Comparison of ENCODE assay signal across 8 cellular contexts in genomic region chr10:94362360-94363250, GRCh38. TPM values are rescaled to one million over a fixed set of nuclear protein-coding genes. Genes with fewer than 3 reads are reported as not detected.
DNase-seq lines count a peak whose midpoint lies in the region; ATAC-seq and TF ChIP-seq lines count a peak whose summit lies in the region.

TSS of gene NOC3L (minus strand) at chr10:94362939. CDS start at chr10:94362838, 101 bp downstream.

- intact Hi-C loops in activated CD4-positive, alpha-beta T cell treated with anti-CD3 and anti-CD28 coated beads for 36 hours (cut with DNase I, micrococcal nuclease): loop anchor here (1.0 to 5.0 kb wide), 12 partner anchors 40 to 1515 kb away; partner anchors contain the start of genes FRA10AC1 (in 2 of the 2), HELLS (in 2 of the 2), TBC1D12 (in 2 of the 2) and EXOC6 (in 1 of the 2)

- H3K9me3 ChIP-seq in BE2C: no peaks in the 10 kb centered on the region; the same call in 1 of the 2 replicates

- no peaks in the 10 kb centered on the region for H3K9me3 Mint-ChIP-seq in activated CD4-positive, alpha-beta T cell treated with anti-CD3 and anti-CD28 coated beads for 36 hours (ENCODE audit: low read depth)

- peak within 1 kb of the TSS; percentile 67 for H3K27ac ChIP-seq in cingulate gyrus (ENCODE audit: low read depth, low read length)

- H3K4me3 ChIP-seq in BE2C (ENCODE audit: low read depth, low read length): peak within 1 kb of the TSS; percentile 97

- peak within 1 kb of the TSS; percentile 93 for H3K27ac Mint-ChIP-seq in activated CD4-positive, alpha-beta T cell treated with anti-CD3 and anti-CD28 coated beads for 36 hours

- H3K27me3 ChIP-seq in BE2C: no peaks in the 10 kb centered on the region

- peak; percentile 89 for TF ChIP-seq POLR2A in GM19099 (IDR thresholded peaks at IDR 0.05; ENCODE audit: extremely low read depth, insufficient read length, low read depth)

- H3K4me1 Mint-ChIP-seq in activated CD4-positive, alpha-beta T cell treated with anti-CD3 and anti-CD28 coated beads for 36 hours: peaks cover 27% of the 10 kb centered on the region

- H3K4me1 ChIP-seq in BE2C: no peaks in the 10 kb centered on the region

- peaks cover 15% of the 10 kb centered on the region for H3K36me3 ChIP-seq in BE2C

- DNase-seq in BE2C (peak; percentile 96), NCI-H510A treated with DMSO at 0.1 percent for 48 hours (lab: John Stamatoyannopoulos, UW) (peak; percentile 89), kidney glomerular epithelial cell (lab: John Stamatoyannopoulos, UW) (peak; percentile 87)
- peak; percentile 98 for DNase-seq in activated CD4-positive, alpha-beta T cell treated with anti-CD3 and anti-CD28 coated beads for 36 hours
- peak; percentile 78 to 96 for DNase-seq in stimulated activated CD4-positive, alpha-beta T cell treated with anti-CD3 and anti-CD28 coated beads, Interleukin-1b, Interleukin-23, amount 100 ng/mL, for 1 hour (ENCODE audit: low read depth in 2 of 2)

- POLR2A ChIA-PET in activated CD4-positive, alpha-beta T cell treated with anti-CD3 and anti-CD28 coated beads for 36 hours (lab: Charles Lee): interaction anchor here (0.7 to 0.9 kb wide), 4 partner anchors 12 to 1754 kb away, joined by 3 to 5 read pairs (median 3); no protein-coding TSS in a partner anchor

- H3K36me3 Mint-ChIP-seq in activated CD4-positive, alpha-beta T cell treated with anti-CD3 and anti-CD28 coated beads for 36 hours (ENCODE audit: low read depth): peaks cover 37% of the 10 kb centered on the region

- peak; percentile 100 for ATAC-seq in HG03432 (IDR thresholded peaks at IDR 0.05; ENCODE audit: unreplicated experiment)
- peak; percentile 98 for ATAC-seq in activated CD4-positive, alpha-beta T cell treated with anti-CD3 and anti-CD28 coated beads for 36 hours

- H3K4me3 Mint-ChIP-seq in activated CD4-positive, alpha-beta T cell treated with anti-CD3 and anti-CD28 coated beads for 36 hours: peak within 1 kb of the TSS; percentile 96

- CTCF ChIA-PET in activated CD4-positive, alpha-beta T cell treated with anti-CD3 and anti-CD28 coated beads for 36 hours (lab: Charles Lee): interaction anchor here (0.7 to 1.8 kb wide), 6 partner anchors 10 to 184 kb away, joined by 3 to 6 read pairs (median 4); no protein-coding TSS in a partner anchor

- TF ChIP-seq CTCF in BE2C (IDR thresholded peaks at IDR 0.05; ENCODE audit: low read depth, low read length): peak; percentile 62

- peaks cover 8% of the 10 kb centered on the region for H3K27me3 Mint-ChIP-seq in activated CD4-positive, alpha-beta T cell treated with anti-CD3 and anti-CD28 coated beads for 36 hours

RNA-seq across cellular contexts. Expression of gene NOC3L, which starts in this region (rescaled TPM):
- 19.1 TPM for polyA plus RNA-seq in BE2C (2012; ENCODE audit: insufficient read depth, insufficient read length, low read depth)
- 10 to 100 TPM; 50.7 to 53.7 TPM for total RNA-seq in activated CD4-positive, alpha-beta T cell treated with anti-CD3 and anti-CD28 coated beads for 36 hours

Comparison
In these comparisons a context has a peak if more than half of its experiments do, and no peak if none do; other contexts are left out.
1. Peak in every context shown above with its lines: DNase-seq, ATAC-seq, H3K4me3 ChIP-seq and H3K27ac ChIP-seq.